In the genomic region with DNA sequence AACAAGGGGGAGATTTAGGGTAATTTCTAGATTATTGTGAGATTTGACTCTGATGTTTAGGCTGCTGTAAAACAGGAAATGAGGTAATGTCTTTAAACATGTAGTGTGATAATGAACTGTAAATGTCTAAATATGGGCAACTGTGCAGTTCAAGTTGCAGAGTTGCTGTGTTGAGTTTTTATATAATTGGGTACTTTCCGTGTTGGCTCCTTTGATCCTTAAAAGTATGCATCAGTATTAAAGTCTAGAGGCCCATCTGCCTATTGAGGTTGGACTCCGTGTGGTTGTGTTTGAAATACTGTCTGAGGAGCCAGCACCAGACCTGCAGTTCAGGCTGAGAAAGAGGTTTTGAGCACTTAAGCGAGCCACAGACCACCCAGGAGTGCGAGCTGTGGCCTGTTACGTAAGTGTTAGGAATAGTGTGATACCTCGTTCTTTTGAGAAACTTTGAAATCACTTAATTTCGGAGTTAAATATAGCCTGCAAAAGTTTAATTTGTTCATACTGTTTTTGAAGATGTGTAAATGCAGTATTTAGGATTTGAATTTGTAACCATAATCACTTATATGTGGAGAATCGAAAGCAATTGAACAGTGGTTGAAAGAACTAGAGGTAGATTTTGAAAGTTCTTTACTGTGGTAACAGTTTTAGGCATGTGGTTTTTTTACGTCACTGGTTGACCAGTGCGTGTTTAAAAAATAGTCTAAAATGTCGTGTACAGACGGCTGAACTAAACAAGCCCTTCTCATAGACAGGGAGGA, we compare ENCODE assay signal across 1 cellular context.
TF ChIP-seq lines count a peak whose summit lies in the region.

No MANE protein-coding gene starts in this region.

TF ChIP-seq in GM12878, 131 proteins besides CTCF, POLR2A, EP300 and RAD21 (continues in another document):
- TF ChIP-seq ZNF622 (IDR thresholded peaks at IDR 0.05), result no peak
- peak; percentile 89; the same call in 1 of the 2 replicates for TF ChIP-seq MLLT1 (IDR thresholded peaks at IDR 0.05)
- TF ChIP-seq ZNF207 (IDR thresholded peaks at IDR 0.05; ENCODE audit: borderline replicate concordance), result no peak
- peak; percentile 26; the same call in 1 of the 2 replicates for TF ChIP-seq BMI1 (IDR thresholded peaks at IDR 0.05; ENCODE audit: borderline replicate concordance)
- TF ChIP-seq CREM (IDR thresholded peaks at IDR 0.05; ENCODE audit: low read depth), result peak; percentile 87
- TF ChIP-seq TCF7 (IDR thresholded peaks at IDR 0.05; ENCODE audit: borderline replicate concordance), result no peak; the same call in none of the 2 replicates
- no peak for TF ChIP-seq FOXM1 (IDR thresholded peaks at IDR 0.05; ENCODE audit: low read depth, low read length)
- no peak for TF ChIP-seq SIX5 (IDR thresholded peaks at IDR 0.05; ENCODE audit: low read depth, low read length, severe bottlenecking)
- no peak for TF ChIP-seq RELA (IDR thresholded peaks at IDR 0.05; ENCODE audit: borderline replicate concordance, partially characterized antibody)
- peak; percentile 97 for TF ChIP-seq ATF7 (IDR thresholded peaks at IDR 0.05; ENCODE audit: low read depth)
- TF ChIP-seq BACH1 (IDR thresholded peaks at IDR 0.05; ENCODE audit: borderline replicate concordance), result no peak
- TF ChIP-seq MYB (IDR thresholded peaks at IDR 0.05; ENCODE audit: borderline replicate concordance, low read depth, low read length), result no peak
- no peak for TF ChIP-seq SMAD5 (IDR thresholded peaks at IDR 0.05; ENCODE audit: low read depth)
- no peak for TF ChIP-seq SREBF2 (IDR thresholded peaks at IDR 0.05; ENCODE audit: low read length)
- TF ChIP-seq CHD4 (IDR thresholded peaks at IDR 0.05), result no peak
- TF ChIP-seq SUPT20H (IDR thresholded peaks at IDR 0.05; ENCODE audit: borderline replicate concordance, control insufficient read depth, low read depth, low read length), result no peak
- TF ChIP-seq, protein P1, sequence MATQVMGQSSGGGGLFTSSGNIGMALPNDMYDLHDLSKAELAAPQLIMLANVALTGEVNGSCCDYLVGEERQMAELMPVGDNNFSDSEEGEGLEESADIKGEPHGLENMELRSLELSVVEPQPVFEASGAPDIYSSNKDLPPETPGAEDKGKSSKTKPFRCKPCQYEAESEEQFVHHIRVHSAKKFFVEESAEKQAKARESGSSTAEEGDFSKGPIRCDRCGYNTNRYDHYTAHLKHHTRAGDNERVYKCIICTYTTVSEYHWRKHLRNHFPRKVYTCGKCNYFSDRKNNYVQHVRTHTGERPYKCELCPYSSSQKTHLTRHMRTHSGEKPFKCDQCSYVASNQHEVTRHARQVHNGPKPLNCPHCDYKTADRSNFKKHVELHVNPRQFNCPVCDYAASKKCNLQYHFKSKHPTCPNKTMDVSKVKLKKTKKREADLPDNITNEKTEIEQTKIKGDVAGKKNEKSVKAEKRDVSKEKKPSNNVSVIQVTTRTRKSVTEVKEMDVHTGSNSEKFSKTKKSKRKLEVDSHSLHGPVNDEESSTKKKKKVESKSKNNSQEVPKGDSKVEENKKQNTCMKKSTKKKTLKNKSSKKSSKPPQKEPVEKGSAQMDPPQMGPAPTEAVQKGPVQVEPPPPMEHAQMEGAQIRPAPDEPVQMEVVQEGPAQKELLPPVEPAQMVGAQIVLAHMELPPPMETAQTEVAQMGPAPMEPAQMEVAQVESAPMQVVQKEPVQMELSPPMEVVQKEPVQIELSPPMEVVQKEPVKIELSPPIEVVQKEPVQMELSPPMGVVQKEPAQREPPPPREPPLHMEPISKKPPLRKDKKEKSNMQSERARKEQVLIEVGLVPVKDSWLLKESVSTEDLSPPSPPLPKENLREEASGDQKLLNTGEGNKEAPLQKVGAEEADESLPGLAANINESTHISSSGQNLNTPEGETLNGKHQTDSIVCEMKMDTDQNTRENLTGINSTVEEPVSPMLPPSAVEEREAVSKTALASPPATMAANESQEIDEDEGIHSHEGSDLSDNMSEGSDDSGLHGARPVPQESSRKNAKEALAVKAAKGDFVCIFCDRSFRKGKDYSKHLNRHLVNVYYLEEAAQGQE (IDR thresholded peaks at IDR 0.05; ENCODE audit: low read depth, low read length), result no peak
- TF ChIP-seq TARDBP (IDR thresholded peaks at IDR 0.05; ENCODE audit: borderline replicate concordance), result no peak
- no peak for TF ChIP-seq PAX8 (IDR thresholded peaks at IDR 0.05)
- no peak for TF ChIP-seq POU2F2 (IDR thresholded peaks at IDR 0.05; ENCODE audit: borderline replicate concordance, low read depth, low read length)
- TF ChIP-seq EED (IDR thresholded peaks at IDR 0.05; ENCODE audit: low read depth), result peak; percentile 28; the same call in 1 of the 2 replicates
- no peak for TF ChIP-seq HDAC2 (IDR thresholded peaks at IDR 0.05)
- peak; percentile 66; the same call in 1 of the 2 replicates for TF ChIP-seq MXI1 (IDR thresholded peaks at IDR 0.05; ENCODE audit: low read depth, low read length)
- no peak for TF ChIP-seq NFXL1 (IDR thresholded peaks at IDR 0.05; ENCODE audit: borderline replicate concordance)
- TF ChIP-seq NFIC (IDR thresholded peaks at IDR 0.05; ENCODE audit: low read depth, low read length), result peak; percentile 69
- peak; percentile 67; the same call in 1 of the 2 replicates for TF ChIP-seq NR2F1 (conservative IDR thresholded peaks at IDR 0.05)
- TF ChIP-seq GATAD2B (conservative IDR thresholded peaks at IDR 0.05; ENCODE audit: low read depth), result 0 out of 2 replicates have a peak, but pooled peaks have one; percentile 9
- TF ChIP-seq JUNB (IDR thresholded peaks at IDR 0.05), result peak; percentile 47
- TF ChIP-seq RBBP5 (conservative IDR thresholded peaks at IDR 0.05), result no peak
- TF ChIP-seq CBX5 (IDR thresholded peaks at IDR 0.05; ENCODE audit: low read depth), result no peak
- TF ChIP-seq STAT3 (IDR thresholded peaks at IDR 0.05; ENCODE audit: low read depth, low read length), result no peak
- TF ChIP-seq CREB1 (IDR thresholded peaks at IDR 0.05; ENCODE audit: low read depth), result peak; percentile 85
- TF ChIP-seq, protein P2, sequence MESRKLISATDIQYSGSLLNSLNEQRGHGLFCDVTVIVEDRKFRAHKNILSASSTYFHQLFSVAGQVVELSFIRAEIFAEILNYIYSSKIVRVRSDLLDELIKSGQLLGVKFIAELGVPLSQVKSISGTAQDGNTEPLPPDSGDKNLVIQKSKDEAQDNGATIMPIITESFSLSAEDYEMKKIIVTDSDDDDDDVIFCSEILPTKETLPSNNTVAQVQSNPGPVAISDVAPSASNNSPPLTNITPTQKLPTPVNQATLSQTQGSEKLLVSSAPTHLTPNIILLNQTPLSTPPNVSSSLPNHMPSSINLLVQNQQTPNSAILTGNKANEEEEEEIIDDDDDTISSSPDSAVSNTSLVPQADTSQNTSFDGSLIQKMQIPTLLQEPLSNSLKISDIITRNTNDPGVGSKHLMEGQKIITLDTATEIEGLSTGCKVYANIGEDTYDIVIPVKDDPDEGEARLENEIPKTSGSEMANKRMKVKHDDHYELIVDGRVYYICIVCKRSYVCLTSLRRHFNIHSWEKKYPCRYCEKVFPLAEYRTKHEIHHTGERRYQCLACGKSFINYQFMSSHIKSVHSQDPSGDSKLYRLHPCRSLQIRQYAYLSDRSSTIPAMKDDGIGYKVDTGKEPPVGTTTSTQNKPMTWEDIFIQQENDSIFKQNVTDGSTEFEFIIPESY (IDR thresholded peaks at IDR 0.05), result no peak
- peak; percentile 67 for TF ChIP-seq IKZF1 (conservative IDR thresholded peaks at IDR 0.05)
- TF ChIP-seq SP1 (IDR thresholded peaks at IDR 0.05; ENCODE audit: low read depth, low read length), result no peak
- TF ChIP-seq ASH2L (IDR thresholded peaks at IDR 0.05; ENCODE audit: borderline replicate concordance, low read depth), result no peak
- no peak for TF ChIP-seq ZBED1 (IDR thresholded peaks at IDR 0.05; ENCODE audit: borderline replicate concordance)
- TF ChIP-seq SRF (IDR thresholded peaks at IDR 0.05; ENCODE audit: low read depth in 2 of 2, low read length in 2 of 2), result peak; percentile 70 to 96
- TF ChIP-seq PML (IDR thresholded peaks at IDR 0.05; ENCODE audit: low read length), result 0 out of 2 replicates have a peak, but pooled peaks have one; percentile 19
- TF ChIP-seq, protein P3, sequence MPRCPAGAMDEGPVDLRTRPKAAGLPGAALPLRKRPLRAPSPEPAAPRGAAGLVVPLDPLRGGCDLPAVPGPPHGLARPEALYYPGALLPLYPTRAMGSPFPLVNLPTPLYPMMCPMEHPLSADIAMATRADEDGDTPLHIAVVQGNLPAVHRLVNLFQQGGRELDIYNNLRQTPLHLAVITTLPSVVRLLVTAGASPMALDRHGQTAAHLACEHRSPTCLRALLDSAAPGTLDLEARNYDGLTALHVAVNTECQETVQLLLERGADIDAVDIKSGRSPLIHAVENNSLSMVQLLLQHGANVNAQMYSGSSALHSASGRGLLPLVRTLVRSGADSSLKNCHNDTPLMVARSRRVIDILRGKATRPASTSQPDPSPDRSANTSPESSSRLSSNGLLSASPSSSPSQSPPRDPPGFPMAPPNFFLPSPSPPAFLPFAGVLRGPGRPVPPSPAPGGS (IDR thresholded peaks at IDR 0.05; ENCODE audit: borderline replicate concordance, insufficient read depth, low read depth, low read length, poor library complexity, severe bottlenecking), result no peak
- no peak for TF ChIP-seq NRF1 (conservative IDR thresholded peaks at IDR 0.05; ENCODE audit: low read depth, low read length)
- TF ChIP-seq HDAC6 (IDR thresholded peaks at IDR 0.05; ENCODE audit: unreplicated experiment), result no peak
- TF ChIP-seq JUND (IDR thresholded peaks at IDR 0.05; ENCODE audit: low read depth, low read length), result 0 out of 2 replicates have a peak, but pooled peaks have one; percentile 4
- no peak for TF ChIP-seq E4F1 (IDR thresholded peaks at IDR 0.05; ENCODE audit: borderline replicate concordance, partially characterized antibody)
- TF ChIP-seq NR2C2 (IDR thresholded peaks at IDR 0.05; ENCODE audit: borderline replicate concordance, control insufficient read depth, insufficient read length, low read depth), result no peak
- TF ChIP-seq MYC (IDR thresholded peaks at IDR 0.05; ENCODE audit: insufficient read depth, insufficient read length, insufficient replicate concordance, low read length, severe bottlenecking), result no peak
- TF ChIP-seq, protein P4, sequence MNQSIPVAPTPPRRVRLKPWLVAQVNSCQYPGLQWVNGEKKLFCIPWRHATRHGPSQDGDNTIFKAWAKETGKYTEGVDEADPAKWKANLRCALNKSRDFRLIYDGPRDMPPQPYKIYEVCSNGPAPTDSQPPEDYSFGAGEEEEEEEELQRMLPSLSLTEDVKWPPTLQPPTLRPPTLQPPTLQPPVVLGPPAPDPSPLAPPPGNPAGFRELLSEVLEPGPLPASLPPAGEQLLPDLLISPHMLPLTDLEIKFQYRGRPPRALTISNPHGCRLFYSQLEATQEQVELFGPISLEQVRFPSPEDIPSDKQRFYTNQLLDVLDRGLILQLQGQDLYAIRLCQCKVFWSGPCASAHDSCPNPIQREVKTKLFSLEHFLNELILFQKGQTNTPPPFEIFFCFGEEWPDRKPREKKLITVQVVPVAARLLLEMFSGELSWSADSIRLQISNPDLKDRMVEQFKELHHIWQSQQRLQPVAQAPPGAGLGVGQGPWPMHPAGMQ (IDR thresholded peaks at IDR 0.05; ENCODE audit: borderline replicate concordance), result no peak
- no peak for TF ChIP-seq TCF3 (IDR thresholded peaks at IDR 0.05; ENCODE audit: borderline replicate concordance, insufficient read depth, low read depth, low read length)
- TF ChIP-seq SIN3A (IDR thresholded peaks at IDR 0.05; ENCODE audit: low read depth, low read length), result no peak
